8 cellular contexts compared by ENCODE assay signal in the genomic region with DNA sequence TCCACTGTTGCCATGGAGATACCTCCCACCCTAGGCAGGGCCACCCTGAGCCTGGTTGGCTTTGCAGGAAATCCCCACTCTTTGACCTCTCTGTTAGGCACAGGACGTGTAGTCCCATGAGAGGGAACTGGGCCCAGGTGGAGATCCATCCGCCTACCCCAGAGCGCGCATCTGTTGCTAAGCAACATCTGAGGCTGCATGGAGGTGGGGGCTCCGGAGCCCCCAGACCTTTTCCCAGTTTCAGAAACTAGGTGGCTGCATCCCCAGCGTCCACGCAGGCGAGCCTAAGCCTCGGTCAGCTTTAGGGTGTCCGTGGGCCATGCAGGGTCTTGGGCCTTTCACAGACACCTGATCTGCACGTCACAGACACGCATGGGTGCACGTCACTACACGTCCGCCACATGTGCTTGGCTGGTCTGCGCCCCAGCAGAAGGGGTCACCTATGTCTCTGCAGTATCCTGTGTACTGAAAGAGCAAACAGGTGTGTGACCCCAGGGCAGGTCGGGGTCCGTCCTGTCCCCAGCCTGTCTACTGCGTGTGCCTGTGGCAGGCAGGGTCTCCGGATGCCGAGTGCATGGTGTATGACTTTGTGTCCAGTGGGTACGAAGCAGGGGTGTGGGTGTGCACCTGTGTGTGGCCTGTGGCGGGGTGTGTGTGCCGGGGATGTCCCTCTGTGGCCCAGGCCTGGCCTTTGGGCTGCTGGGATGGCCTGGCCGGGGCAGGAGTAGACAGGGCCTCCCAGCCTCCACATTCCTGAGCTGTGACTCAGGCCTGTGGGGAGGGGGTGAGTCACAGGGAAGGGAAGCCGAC. TPM values are rescaled to one million over a fixed set of nuclear protein-coding genes. Genes with fewer than 3 reads are reported as not detected.
DNase-seq lines count a peak whose midpoint lies in the region; ATAC-seq and TF ChIP-seq lines count a peak whose summit lies in the region.

No MANE protein-coding gene starts in this region.

- H3K27ac ChIP-seq in spleen: peak overlapping the region; percentile 35 to 100 (median 92)

- no peaks in the 10 kb centered on the region for H3K9me3 Mint-ChIP-seq in HFFc6

- H3K4me1 ChIP-seq in spleen: peaks cover 68 to 96% (median 92%) of the 10 kb centered on the region in 6 donors

- H3K4me1 Mint-ChIP-seq in HFFc6 (ENCODE audit: low read depth): peaks cover 63% of the 10 kb centered on the region

- TF ChIP-seq CTCF in HFFc6 (IDR thresholded peaks at IDR 0.05) (no peak), spleen (IDR thresholded peaks at IDR 0.05 in 8 of 11, conservative IDR thresholded peaks at IDR 0.05 in 3 of 11) (no peak)

- 65 to 79% (median 72%) methylated on average over 20 to 26 of the region's 26 CpGs for WGBS in spleen, 5 donors

- peaks cover 19% of the 10 kb centered on the region for H3K27me3 Mint-ChIP-seq in HFFc6 (ENCODE audit: insufficient read depth)

- H3K36me3 Mint-ChIP-seq in HFFc6 (ENCODE audit: low read depth): peaks cover 2% of the 10 kb centered on the region

- intact Hi-C loops in spleen (cut with DNase I; ENCODE audit: low total_unique reads): no loop called here

- H3K27ac Mint-ChIP-seq in HFFc6: peak overlapping the region; percentile 96

- peak overlapping the region; percentile 77 for H3K4me3 Mint-ChIP-seq in HFFc6

- in situ Hi-C loops in ACHN (cut with HindIII; ENCODE audit: low pct_ligation_motif_present, low pct_unique_long_range_greater_than_20kb, low sequenced_read_pairs): no loop called here

- H3K27me3 ChIP-seq in spleen (replicated peaks in 1 of 7): no peaks in the 10 kb centered on the region

- peak overlapping the region; percentile 51; the same call in 1 of the 2 replicates for H3K4me3 ChIP-seq in iPS-18c (ENCODE audit: insufficient read depth, low read depth, low read length)
- peak overlapping the region in 4 of 8 donors; percentile 57 to 90 (median 65) for H3K4me3 ChIP-seq in spleen

- TF ChIP-seq POLR2A in spleen (IDR thresholded peaks at IDR 0.05): peak in 1 of 3 donors; percentile 13

- DNase-seq in ACHN: peak; percentile 93
- DNase-seq in HFFc6: peak; percentile 83
- DNase-seq in amniotic stem cell (lab: John Stamatoyannopoulos, UW): peak; percentile 32
- DNase-seq in spleen: peak; percentile 88
- no peak for DNase-seq in DMS79 (lab: John Stamatoyannopoulos, UW)
- DNase-seq in NCI-H1930 (lab: John Stamatoyannopoulos, UW): no peak

- H3K9me3 ChIP-seq in iPS-18c (ENCODE audit: control insufficient read depth, insufficient read depth, low read length) (no peaks in the 10 kb centered on the region), spleen (no peaks in the 10 kb centered on the region)

- no peak for ATAC-seq in GM19467 (IDR thresholded peaks at IDR 0.05; ENCODE audit: unreplicated experiment)

- no peaks in the 10 kb centered on the region for H3K36me3 ChIP-seq in spleen

RNA-seq across cellular contexts. Expression of gene CIRBP, which starts 4.1 kb away (rescaled TPM):
- 100 to 1,000 TPM; 160 to 243 (median 190) TPM for total RNA-seq in HFFc6 (2021; fragmentation: NEBNext Ultra II Directional; extraction: Animal tissue kit (Norgen Biotek cat#: 25700))
- 100 to 1,000 TPM; 333 to 672 (median 514) TPM for total RNA-seq in spleen
- polyA plus RNA-seq in spleen: 100 to 1,000 TPM; 406 to 894 (median 843) TPM

RNA-seq across cellular contexts. Expression of gene FAM174C, which starts 10.3 kb away (rescaled TPM):
- total RNA-seq in HFFc6 (2021; fragmentation: NEBNext Ultra II Directional; extraction: Animal tissue kit (Norgen Biotek cat#: 25700)): 10 to 100 TPM; 54.2 to 77.6 (median 63.8) TPM
- total RNA-seq in spleen: 10 to 100 TPM; 35.8 to 69.6 (median 43.9) TPM
- 100 to 1,000 TPM in 1 of 3 donors, 10 to 100 TPM in 2; 82.9 to 134 (median 88.6) TPM for polyA plus RNA-seq in spleen

RNA-seq across cellular contexts. Expression of gene MIDN, which starts 16.6 kb away (rescaled TPM):
- total RNA-seq in HFFc6 (2021; fragmentation: NEBNext Ultra II Directional; extraction: Animal tissue kit (Norgen Biotek cat#: 25700)): 10 to 100 TPM; 58.4 to 73.3 (median 67.4) TPM
- total RNA-seq in spleen: 100 to 1,000 TPM in 4 of 7 donors, 10 to 100 TPM in 3; 42.1 to 223 (median 138) TPM
- polyA plus RNA-seq in spleen: 10 to 100 TPM; 16.5 to 48.9 (median 19.1) TPM

RNA-seq across cellular contexts. Expression of gene EFNA2, which starts 20.7 kb away (rescaled TPM):
- total RNA-seq in HFFc6 (2021; fragmentation: NEBNext Ultra II Directional; extraction: Animal tissue kit (Norgen Biotek cat#: 25700)): not detected
- not detected for total RNA-seq in spleen
- polyA plus RNA-seq in spleen: not detected

RNA-seq across cellular contexts. Expression of gene ATP5F1D, which starts 23.5 kb away (rescaled TPM):
- 100 to 1,000 TPM; 190 to 243 (median 217) TPM for total RNA-seq in HFFc6 (2021; fragmentation: NEBNext Ultra II Directional; extraction: Animal tissue kit (Norgen Biotek cat#: 25700))
- total RNA-seq in spleen: 100 to 1,000 TPM in 4 of 7 donors, 10 to 100 TPM in 3; 49.1 to 131 (median 102) TPM
- 100 to 1,000 TPM; 164 to 166 (median 165) TPM for polyA plus RNA-seq in spleen

Comparison
In these comparisons a context has a peak if more than half of its experiments do, and no peak if none do; other contexts are left out.
1. DNase-seq: peak in ACHN (single experiment), HFFc6 (single experiment), amniotic stem cell (single experiment) and spleen (single experiment); none in DMS79 (single experiment) and NCI-H1930 (0 of 2).